8 cellular contexts compared by ENCODE assay signal in genomic region chr4:76430519-76431388, GRCh38. TPM values are rescaled to one million over a fixed set of nuclear protein-coding genes. Genes with fewer than 3 reads are reported as not detected.
A peak's percentile ranks its signal among the peaks of the same experiment; 100 is the strongest.
DNase-seq lines count a peak whose midpoint lies in the region; ATAC-seq, FAIRE-seq and TF ChIP-seq lines count a peak whose summit lies in the region.

No MANE protein-coding gene starts in this region.

- no peak overlapping the region for H3K4me3 ChIP-seq in GM12864 (ENCODE audit: low read depth, low read length)
- no peak overlapping the region for H3K4me3 ChIP-seq in astrocyte (ENCODE audit: insufficient read depth, low read depth, low read length)

- no peaks in the 10 kb centered on the region for H3K79me2 ChIP-seq in astrocyte (ENCODE audit: insufficient read depth, low read length)

- DNase-seq in AG08395 (ENCODE audit: low spot score) (peak; percentile 67), GM12864 (ENCODE audit: low read depth) (peak; percentile 13), NCI-H2081 treated with DMSO at 0.1 percent for 48 hours (lab: John Stamatoyannopoulos, UW) (peak; percentile 3), astrocyte (ENCODE audit: low read depth) (peak; percentile 34), kidney glomerular epithelial cell (lab: John Stamatoyannopoulos, UW) (peak; percentile 53)

- H3K9me3 ChIP-seq in astrocyte (ENCODE audit: insufficient read depth, low read depth, low read length): no peaks in the 10 kb centered on the region

- peaks cover 2% of the 10 kb centered on the region for H3K4me1 ChIP-seq in astrocyte (ENCODE audit: insufficient read depth, low read length)

- FAIRE-seq in astrocyte (lab: Jason Lieb, UNC): peak; percentile 64

- H3K9me3 Mint-ChIP-seq in astrocyte (ENCODE audit: unreplicated experiment): no peaks in the 10 kb centered on the region

- H3K4me3 Mint-ChIP-seq in astrocyte (ENCODE audit: unreplicated experiment): no peak overlapping the region

- peak overlapping the region; percentile 32 for H2AFZ ChIP-seq in astrocyte (ENCODE audit: low read depth, low read length)

- no peaks in the 10 kb centered on the region for H4K20me1 ChIP-seq in astrocyte (ENCODE audit: insufficient read depth, low read length)

- peak; percentile 42 for TF ChIP-seq CTCF in GM12864 (IDR thresholded peaks at IDR 0.05; ENCODE audit: low read depth, low read length, missing control alignments)
- peak; percentile 72 for TF ChIP-seq CTCF in astrocyte (IDR thresholded peaks at IDR 0.05; ENCODE audit: insufficient read depth, low read depth, low read length)

- no peak for ATAC-seq in GM19397 (IDR thresholded peaks at IDR 0.05; ENCODE audit: unreplicated experiment)
- ATAC-seq in GM21381 (IDR thresholded peaks at IDR 0.05; ENCODE audit: unreplicated experiment): no peak
- no peak for ATAC-seq in GM18505 (IDR thresholded peaks at IDR 0.05; ENCODE audit: unreplicated experiment)

- H3K27me3 ChIP-seq in astrocyte (ENCODE audit: insufficient read depth, low read length): no peaks in the 10 kb centered on the region

- no peak overlapping the region for H3K27ac ChIP-seq in astrocyte (ENCODE audit: low read depth, low read length)

- H3K36me3 Mint-ChIP-seq in astrocyte (ENCODE audit: low read depth, unreplicated experiment): no peaks in the 10 kb centered on the region

- H3K4me1 Mint-ChIP-seq in astrocyte (ENCODE audit: low read depth, unreplicated experiment): peaks cover 16% of the 10 kb centered on the region

- peak overlapping the region; percentile 77 for H3K27ac Mint-ChIP-seq in astrocyte (ENCODE audit: unreplicated experiment)

- H3K27me3 Mint-ChIP-seq in astrocyte (ENCODE audit: low read depth, unreplicated experiment): no peaks in the 10 kb centered on the region

- no peaks in the 10 kb centered on the region for H3K36me3 ChIP-seq in astrocyte (ENCODE audit: insufficient read depth, low read length)

- peak overlapping the region; percentile 71 for H3K4me2 ChIP-seq in astrocyte (ENCODE audit: low read length)

- peak overlapping the region; percentile 41 for H3K9ac ChIP-seq in astrocyte (ENCODE audit: low read length)

- TF ChIP-seq POLR2A in GM18505 (IDR thresholded peaks at IDR 0.05; ENCODE audit: borderline replicate concordance, extremely low read depth, insufficient read depth, insufficient read length): no peak

RNA-seq across cellular contexts. Expression of gene SHROOM3, which starts 4.3 kb away (rescaled TPM):
- total RNA-seq in astrocyte: 50.9 and 64.6 TPM in 2 replicates

RNA-seq across cellular contexts. Expression of gene CCDC158, which starts 9.8 kb away (rescaled TPM):
- not detected in 2 replicates for total RNA-seq in astrocyte

Comparison
In these comparisons a context has a peak if more than half of its experiments do, and no peak if none do; other contexts are left out.
1. DNase-seq: peak in every context shown above with its lines; median percentile 67 in AG08395; 53 in kidney glomerular epithelial cell; 34 in astrocyte; 13 in GM12864; 3 in NCI-H2081 treated with DMSO at 0.1 percent for 48 hours.